In the genomic region with DNA sequence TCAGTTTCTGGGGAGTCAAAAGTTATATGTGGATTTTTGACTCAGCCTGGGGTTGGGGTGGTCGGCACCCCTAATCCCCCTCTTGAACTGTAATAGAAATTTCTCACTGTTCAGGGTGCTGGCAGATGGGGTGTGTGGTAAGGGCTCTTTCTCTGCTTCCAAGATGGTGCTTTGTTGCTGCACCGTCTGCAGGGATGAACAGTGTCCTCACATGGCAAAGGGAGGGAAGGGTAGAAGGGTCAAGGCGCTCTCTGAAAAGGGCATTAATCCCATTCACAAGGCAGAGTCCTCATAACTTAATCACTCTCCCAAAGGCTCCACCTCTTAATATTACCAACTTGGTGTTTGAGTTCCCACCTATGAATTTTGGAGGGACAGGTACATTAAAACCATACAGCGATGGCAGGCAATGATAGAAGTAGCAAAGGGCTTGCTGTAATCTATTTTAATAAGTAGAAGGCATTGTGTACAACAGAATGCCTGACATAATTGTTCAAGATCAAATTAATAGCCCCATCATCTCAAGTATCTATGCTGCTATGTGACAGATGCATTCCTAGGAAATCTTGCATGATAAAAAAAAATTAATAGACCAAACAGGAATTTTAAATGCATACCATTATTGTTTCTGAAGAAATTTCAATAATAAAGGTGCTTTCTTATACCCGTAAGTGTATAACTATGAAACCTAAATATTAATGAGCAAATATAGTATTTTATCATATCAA, we compare ENCODE assay signal across 18 cellular contexts.
"Had no signal": no experiment of that assay in that cellular context is flagged by ENCODE, and none has a peak within 500 bp of the region (broad histone marks: within the 10 kb centered on the region; RNA-seq: fewer than 3 reads in every experiment).

No MANE protein-coding gene starts in this region.

- H3K4me3 ChIP-seq: right atrium auricular region, skin epidermis, tibial nerve, uterus had no signal

- H3K27ac ChIP-seq: right atrium auricular region, skin epidermis, tibial nerve, uterus had no signal

- H3K9me3 ChIP-seq: right atrium auricular region, tibial nerve, uterus had no signal

- H3K4me1 ChIP-seq: uterus had no signal

- H3K27me3 ChIP-seq: right atrium auricular region, tibial nerve, uterus had no signal

- ATAC-seq: activated CD8-positive, alpha-beta T cell treated with anti-CD3 and anti-CD28 coated beads for 36 hours; left lobe of liver; stimulated activated naive CD8-positive, alpha-beta T cell treated with anti-CD3 and anti-CD28 coated beads, Interleukin-15, Interleukin-2, amounts not matched to agents 100 U/mL and 50 U/mL, for 24 hours had no signal

- H3K36me3 ChIP-seq: right atrium auricular region, tibial nerve, uterus had no signal

- DNase-seq: activated B cell treated with CpG ODN at 0.5 μM for 24 hours; activated CD4-positive, alpha-beta T cell treated with anti-CD3 and anti-CD28 coated beads for 4 hours; activated CD8-positive, alpha-beta T cell treated with anti-CD3 and anti-CD28 coated beads for 36 hours; activated naive CD4-positive, alpha-beta T cell treated with Interleukin-2 at 50 U/mL for 16 hours; activated T-cell treated with anti-CD3 and anti-CD28 coated beads, Interleukin-2, amount 50 U/mL, for 24 hours; anterior cingulate cortex; caudate nucleus; foreskin melanocyte; glutamatergic neuron; kidney; naive B cell; stimulated activated naive CD8-positive, alpha-beta T cell treated with anti-CD3 and anti-CD28 coated beads, Interleukin-15, Interleukin-2, amounts not matched to agents 100 U/mL and 50 U/mL, for 24 hours; substantia nigra; uterus had no signal
